ENCODE assay signal across 25 cellular contexts in the genomic region with DNA sequence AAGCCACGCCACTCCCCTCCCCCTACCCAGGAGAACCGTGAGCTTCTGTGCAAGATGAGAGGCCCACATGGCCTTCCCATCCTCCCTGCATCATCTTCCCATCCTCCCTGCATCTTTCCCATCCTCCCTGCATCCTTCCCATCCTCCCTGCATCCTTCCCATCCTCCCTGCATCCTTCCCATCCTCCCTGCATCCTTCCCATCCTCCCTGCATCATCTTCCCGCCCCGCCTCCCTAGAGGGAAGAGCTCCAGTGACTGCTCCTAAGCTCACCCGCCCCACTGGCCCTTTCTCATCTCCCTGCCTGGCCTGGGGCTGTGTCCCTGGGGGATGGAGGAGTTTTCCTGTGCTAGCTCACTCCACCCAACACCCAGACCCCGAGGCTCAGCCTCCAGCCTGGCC.
DNase-seq lines count a peak whose midpoint lies in the region; ATAC-seq, FAIRE-seq and TF ChIP-seq lines count a peak whose summit lies in the region.
"Had no signal": no experiment of that assay in that cellular context is flagged by ENCODE, and none has a peak within 500 bp of the region (broad histone marks: within the 10 kb centered on the region; RNA-seq: fewer than 3 reads in every experiment).

No MANE protein-coding gene starts in this region.

- no peaks in the 10 kb centered on the region for H3K36me3 Mint-ChIP-seq in naive thymus-derived CD8-positive, alpha-beta T cell
- H3K36me3 Mint-ChIP-seq: CD4-positive, alpha-beta memory T cell; T-cell had no signal

- BruUV-seq in PC-3 (replicated peaks; lab: Mats Ljungman, UMichigan): no TSS peak
- no TSS peak for BruUV-seq in HepG2 (replicated peaks; lab: Mats Ljungman, UMichigan)

- H3K9ac ChIP-seq in PC-3 (ENCODE audit: low read length) (peak overlapping the region; percentile 3; the same call in 1 of the 2 replicates), HepG2 (ENCODE audit: insufficient read depth, low read depth, low read length) (no peak overlapping the region)

- WGBS in spleen, 5 donors: 73 to 86% (median 81%) methylated on average over 6 of the region's 6 CpGs
- WGBS in HepG2 (ENCODE audit: low lambda C conversion rate): 9% methylated on average over 6 of the region's 6 CpGs

- H3K4me2 ChIP-seq in PC-3 (ENCODE audit: low read length): 0 out of 2 replicates have a peak overlapping the region, but pooled peaks have one; percentile 15
- H3K4me2 ChIP-seq in HepG2 (ENCODE audit: low read depth, low read length): no peak overlapping the region
- H3K4me2 ChIP-seq: GM23338 had no signal

- no peaks in the 10 kb centered on the region for H3K9me3 Mint-ChIP-seq in naive thymus-derived CD8-positive, alpha-beta T cell
- H3K9me3 Mint-ChIP-seq: CD4-positive, alpha-beta memory T cell; GM23338; T-cell had no signal

- H3K36me3 ChIP-seq in H7 (replicated peaks; ENCODE audit: control insufficient read depth, insufficient read depth, low read length) (no peaks in the 10 kb centered on the region), PC-3 (ENCODE audit: low read depth, low read length) (no peaks in the 10 kb centered on the region), spleen (no peaks in the 10 kb centered on the region), HepG2 (replicated peaks in 1 of 2; ENCODE audit: control insufficient read depth in 1 of 2, insufficient read depth in 2 of 2, low read length in 2 of 2) (no peaks in the 10 kb centered on the region)
- H3K36me3 ChIP-seq: MG63 had no signal

- TF ChIP-seq CTCF in PC-3 (conservative IDR thresholded peaks at IDR 0.05; ENCODE audit: low read depth, low read length) (no peak), coronary artery (IDR thresholded peaks at IDR 0.05) (no peak), spleen (IDR thresholded peaks at IDR 0.05 in 8 of 11, conservative IDR thresholded peaks at IDR 0.05 in 3 of 11) (no peak), HepG2 (CRISPR knock-in tag; IDR thresholded peaks at IDR 0.05) (no peak)

- no peak for TF ChIP-seq EP300 in HepG2 (IDR thresholded peaks at IDR 0.05; ENCODE audit: low read depth in 2 of 2, low read length in 2 of 2)
- TF ChIP-seq EP300 in HepG2 (CRISPR knock-in tag; IDR thresholded peaks at IDR 0.05; ENCODE audit: borderline replicate concordance): no peak

- POLR2A ChIA-PET in PC-3 (lab: Charles Lee; ENCODE audit: unreplicated experiment) (no interaction called here), HepG2 (lab: Yijun Ruan, JAX) (no interaction called here)
- POLR2A ChIA-PET in naive thymus-derived CD8-positive, alpha-beta T cell (lab: Charles Lee): no interaction called here

- H3K27ac ChIP-seq in PC-3 (ENCODE audit: low read length) (peak overlapping the region; percentile 94), coronary artery (no peak overlapping the region), spleen (no peak overlapping the region), HepG2 (ENCODE audit: extremely low read length, insufficient read depth, low read length) (no peak overlapping the region)
- H3K27ac ChIP-seq: SK-N-MC had no signal

- no peak overlapping the region for H3K4me3 Mint-ChIP-seq in naive thymus-derived CD8-positive, alpha-beta T cell
- H3K4me3 Mint-ChIP-seq: CD4-positive, alpha-beta memory T cell; GM23338; T-cell had no signal

- TF ChIP-seq POLR2A in spleen (IDR thresholded peaks at IDR 0.05): no peak
- no peak for TF ChIP-seq POLR2A in HepG2 (IDR thresholded peaks at IDR 0.05; ENCODE audit: insufficient read depth in 1 of 2, low read depth in 2 of 2, low read length in 2 of 2)

- ATAC-seq in PC-3: no peak
- no peak for ATAC-seq in naive thymus-derived CD8-positive, alpha-beta T cell
- no peak for ATAC-seq in HepG2
- no peak for ATAC-seq in GM21723 (IDR thresholded peaks at IDR 0.05; ENCODE audit: unreplicated experiment)
- ATAC-seq: T-cell had no signal

- TF ChIP-seq RAD21 in HepG2 (CRISPR knock-in tag; IDR thresholded peaks at IDR 0.05): no peak

- H2AFZ ChIP-seq in PC-3 (ENCODE audit: low read length) (no peak overlapping the region), HepG2 (ENCODE audit: low read length) (no peak overlapping the region)
- H2AFZ ChIP-seq: GM23338 had no signal

- no peaks in the 10 kb centered on the region for H3K27me3 ChIP-seq in H7 (ENCODE audit: control insufficient read depth, insufficient read depth, low read length)
- no peaks in the 10 kb centered on the region for H3K27me3 ChIP-seq in PC-3 (ENCODE audit: low read length)
- H3K27me3 ChIP-seq in spleen (replicated peaks in 1 of 7): peaks cover 0 to 62% (median under 1%) of the 10 kb centered on the region in 7 donors
- H3K27me3 ChIP-seq in HepG2 (ENCODE audit: control insufficient read depth in 1 of 2, insufficient read depth in 2 of 2, low read length in 2 of 2): peaks cover 3 to 38% of the 10 kb centered on the region in 2 experiments; a peak in 3 of 5 replicates
- H3K27me3 ChIP-seq: MG63 had no signal

- H3K4me1 ChIP-seq in PC-3 (ENCODE audit: insufficient read depth, low read length) (peaks cover 47% of the 10 kb centered on the region), spleen (no peaks in the 10 kb centered on the region), HepG2 (ENCODE audit: insufficient read depth, low read length) (peaks cover 8% of the 10 kb centered on the region; the same call in 1 of the 2 replicates)

- H3K4me3 ChIP-seq in H7 (ENCODE audit: insufficient read depth, low read depth, low read length): no peak overlapping the region
- no peak overlapping the region for H3K4me3 ChIP-seq in PC-3 (ENCODE audit: low read length)
- H3K4me3 ChIP-seq in coronary artery: no peak overlapping the region
- no peak overlapping the region for H3K4me3 ChIP-seq in spleen
- no peak overlapping the region for H3K4me3 ChIP-seq in HepG2 (replicated peaks in 1 of 3; ENCODE audit: insufficient read depth in 1 of 3, low read depth in 2 of 3, low read length in 3 of 3)
- H3K4me3 ChIP-seq: GM23338, MG63, SK-N-MC had no signal

- no peak for FAIRE-seq in HepG2 (lab: Jason Lieb, UNC)
- FAIRE-seq: G401.6, GM12892, GM18507, RCC 7860 had no signal

- no peaks in the 10 kb centered on the region for H3K9me2 ChIP-seq in PC-3 (replicated peaks; ENCODE audit: low read length)

- CTCF ChIA-PET in PC-3 (lab: Charles Lee) (interaction anchor here (0.6 to 0.7 kb wide), 2 partner anchors 103 to 210 kb away, joined by 3 read pairs; no protein-coding TSS in a partner anchor), HepG2 (lab: Yijun Ruan, JAX; ENCODE audit: low intra/inter-chr PET ratio, low total read pairs) (no interaction called here)

- H3K9me3 ChIP-seq in PC-3 (ENCODE audit: low read length): no peaks in the 10 kb centered on the region
- H3K9me3 ChIP-seq in spleen: no peaks in the 10 kb centered on the region
- H3K9me3 ChIP-seq in HepG2 (ENCODE audit: low read length): no peaks in the 10 kb centered on the region
- H3K9me3 ChIP-seq: Caco-2, MG63 had no signal

- H3F3A ChIP-seq in PC-3 (ENCODE audit: low read length, unreplicated experiment): no peaks in the 10 kb centered on the region

- H3K27me3 Mint-ChIP-seq in naive thymus-derived CD8-positive, alpha-beta T cell: peaks cover 1 to 17% (median 15%) of the 10 kb centered on the region in 5 donors

- intact Hi-C loops in PC-3 (cut with micrococcal nuclease): loop anchor here (2.0 kb wide), 2 partner anchors 24 to 112 kb away; no protein-coding TSS in a partner anchor
- intact Hi-C loops in spleen (cut with DNase I; ENCODE audit: low total_unique reads): no loop called here
- intact Hi-C loops in HepG2 (cut with micrococcal nuclease; ENCODE audit: unreplicated experiment): no loop called here

- DNase-seq in H7: peak; percentile 36
- DNase-seq in PC-3: no peak
- DNase-seq in coronary artery (ENCODE audit: low spot score): peak; percentile 58
- peak; percentile 37 for DNase-seq in spleen
- no peak for DNase-seq in naive thymus-derived CD8-positive, alpha-beta T cell
- no peak for DNase-seq in HepG2 (ENCODE audit: low spot score)
- DNase-seq: Caco-2; CD4-positive, alpha-beta memory T cell; Kasumi-1; MG63; NCI-H1417; NCI-H1694 treated with DMSO at 0.1 percent for 48 hours; NCI-H2081 treated with DMSO at 0.1 percent for 48 hours; NCI-H2171 treated with DMSO at 0.1 percent for 48 hours; NCI-H524 treated with DMSO at 0.1 percent for 48 hours; NCI-H82; Right ventricle myocardium superior; T-cell had no signal

- H3K27ac Mint-ChIP-seq in naive thymus-derived CD8-positive, alpha-beta T cell: no peak overlapping the region
- H3K27ac Mint-ChIP-seq: CD4-positive, alpha-beta memory T cell; GM23338; T-cell had no signal

- no peaks in the 10 kb centered on the region for H4K20me1 ChIP-seq in PC-3 (ENCODE audit: low read length)
- H4K20me1 ChIP-seq in HepG2 (ENCODE audit: insufficient read depth, low read length): no peaks in the 10 kb centered on the region

- H3K79me2 ChIP-seq in PC-3 (ENCODE audit: low read length) (no peaks in the 10 kb centered on the region), HepG2 (ENCODE audit: insufficient read depth, low read length) (no peaks in the 10 kb centered on the region)

- no peaks in the 10 kb centered on the region for H3K4me1 Mint-ChIP-seq in naive thymus-derived CD8-positive, alpha-beta T cell
- H3K4me1 Mint-ChIP-seq: CD4-positive, alpha-beta memory T cell; T-cell had no signal

- in situ Hi-C loops in HepG2 (cut with HindIII; ENCODE audit: extremely low pct_ligation_motif_present, low pct_unique_long_range_greater_than_20kb): no loop called here

TF ChIP-seq in HepG2, 621 proteins besides CTCF, POLR2A, EP300 and RAD21 (continues in another document):
- no peak for TF ChIP-seq CENPX (CRISPR knock-in tag; IDR thresholded peaks at IDR 0.05)
- TF ChIP-seq, protein P1, sequence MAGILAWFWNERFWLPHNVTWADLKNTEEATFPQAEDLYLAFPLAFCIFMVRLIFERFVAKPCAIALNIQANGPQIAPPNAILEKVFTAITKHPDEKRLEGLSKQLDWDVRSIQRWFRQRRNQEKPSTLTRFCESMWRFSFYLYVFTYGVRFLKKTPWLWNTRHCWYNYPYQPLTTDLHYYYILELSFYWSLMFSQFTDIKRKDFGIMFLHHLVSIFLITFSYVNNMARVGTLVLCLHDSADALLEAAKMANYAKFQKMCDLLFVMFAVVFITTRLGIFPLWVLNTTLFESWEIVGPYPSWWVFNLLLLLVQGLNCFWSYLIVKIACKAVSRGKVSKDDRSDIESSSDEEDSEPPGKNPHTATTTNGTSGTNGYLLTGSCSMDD (CRISPR knock-in tag; IDR thresholded peaks at IDR 0.05): no peak
- no peak for TF ChIP-seq ZNF672 (CRISPR knock-in tag; IDR thresholded peaks at IDR 0.05)
- no peak for TF ChIP-seq HOXA7 (CRISPR knock-in tag; IDR thresholded peaks at IDR 0.05)
- TF ChIP-seq ZNF670 (CRISPR knock-in tag; IDR thresholded peaks at IDR 0.05; ENCODE audit: borderline replicate concordance): no peak
- TF ChIP-seq FOXM1 (CRISPR knock-in tag; IDR thresholded peaks at IDR 0.05): no peak
- TF ChIP-seq ZNF143 (CRISPR knock-in tag; IDR thresholded peaks at IDR 0.05): no peak
- TF ChIP-seq ZNF225 (CRISPR knock-in tag; IDR thresholded peaks at IDR 0.05): no peak
- no peak for TF ChIP-seq AKAP8 (CRISPR knock-in tag; IDR thresholded peaks at IDR 0.05)

Comparison
In these comparisons a context has a peak if more than half of its experiments do, and no peak if none do; other contexts are left out.
1. DNase-seq: peak in H7 (single experiment), coronary artery (single experiment) and spleen (single experiment); none in PC-3 (single experiment), naive thymus-derived CD8-positive, alpha-beta T cell (0 of 10) and HepG2 (single experiment).